Comparison of ENCODE assay signal across 2 cellular contexts in the genomic region with DNA sequence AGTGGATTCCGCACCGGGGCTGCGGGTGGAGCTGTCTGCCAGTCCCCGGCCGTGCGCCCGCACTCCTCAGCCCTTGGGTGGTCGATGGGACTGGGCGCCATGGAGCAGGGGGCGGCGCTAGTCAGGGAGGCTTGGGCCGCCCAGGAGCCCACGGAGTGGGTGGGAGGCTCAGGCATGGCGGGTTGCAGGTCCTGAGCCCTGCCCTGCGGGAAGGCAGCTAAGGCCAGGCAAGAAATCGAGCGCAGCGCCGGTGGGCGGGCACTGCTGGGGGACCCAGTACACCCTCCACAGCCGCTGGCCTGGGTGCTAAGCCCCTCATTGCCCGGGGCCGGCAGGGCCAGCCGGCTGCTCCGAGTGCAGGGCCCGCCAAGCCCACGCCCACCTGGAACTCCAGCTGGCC. TPM values are rescaled to one million over a fixed set of nuclear protein-coding genes. Genes with fewer than 3 reads are reported as not detected.
"Had no signal": no experiment of that assay in that cellular context is flagged by ENCODE, and none has a peak within 500 bp of the region (broad histone marks: within the 10 kb centered on the region; RNA-seq: fewer than 3 reads in every experiment).

No MANE protein-coding gene starts in this region.

RNA-seq across cellular contexts. Expression of a gene that starts 30.2 kb away (rescaled TPM):
- total RNA-seq: G401 had no signal
- polyA plus RNA-seq: GM12878 had no signal

RNA-seq across cellular contexts. Expression of a gene that starts 49.1 kb away (rescaled TPM):
- total RNA-seq: G401, GM12878 had no signal
